In genomic region chr17:61159415-61159814, GRCh38 we compare ENCODE assay signal across 13 cellular contexts.
DNase-seq lines count a peak whose midpoint lies in the region; ATAC-seq and TF ChIP-seq lines count a peak whose summit lies in the region.
"Had no signal": no experiment of that assay in that cellular context is flagged by ENCODE, and none has a peak within 500 bp of the region (broad histone marks: within the 10 kb centered on the region; RNA-seq: fewer than 3 reads in every experiment).

No MANE protein-coding gene starts in this region.

- H3K36me3 Mint-ChIP-seq in activated T-cell treated with anti-CD3 and anti-CD28 coated beads, Interleukin-2, amount 50 U/mL, for 24 hours (ENCODE audit: low read depth) = no peaks in the 10 kb centered on the region
- H3K36me3 Mint-ChIP-seq in stimulated activated effector memory CD8-positive, alpha-beta T cell treated with anti-CD3 and anti-CD28 coated beads, Interleukin-12 subunit alpha, Interleukin-12 subunit beta, amount 100 ng/mL, for 72 hours = no peaks in the 10 kb centered on the region

- peak overlapping the region; percentile 70 for H3K4me2 ChIP-seq in hepatocyte

- H3K9me3 ChIP-seq in hepatocyte (ENCODE audit: low read depth) = no peaks in the 10 kb centered on the region

- H3K27me3 ChIP-seq in hepatocyte = no peaks in the 10 kb centered on the region

- peak overlapping the region; percentile 38 for H3K27ac Mint-ChIP-seq in activated T-cell treated with anti-CD3 and anti-CD28 coated beads, Interleukin-2, amount 50 U/mL, for 24 hours
- no peak overlapping the region for H3K27ac Mint-ChIP-seq in stimulated activated effector memory CD8-positive, alpha-beta T cell treated with anti-CD3 and anti-CD28 coated beads, Interleukin-12 subunit alpha, Interleukin-12 subunit beta, amount 100 ng/mL, for 72 hours

- in situ Hi-C loops in SK-MEL-5 (cut with HindIII; ENCODE audit: low pct_unique_long_range_greater_than_20kb, low sequenced_read_pairs) = no loop called here

- H3K4me1 Mint-ChIP-seq in activated T-cell treated with anti-CD3 and anti-CD28 coated beads, Interleukin-2, amount 50 U/mL, for 24 hours (ENCODE audit: low read depth) = peaks cover 27% of the 10 kb centered on the region
- H3K4me1 Mint-ChIP-seq in stimulated activated effector memory CD8-positive, alpha-beta T cell treated with anti-CD3 and anti-CD28 coated beads, Interleukin-12 subunit alpha, Interleukin-12 subunit beta, amount 100 ng/mL, for 72 hours = no peaks in the 10 kb centered on the region

- H3K9me2 ChIP-seq in hepatocyte (replicated peaks; ENCODE audit: insufficient read depth) = no peaks in the 10 kb centered on the region

- no peak overlapping the region for H3K4me3 Mint-ChIP-seq in activated T-cell treated with anti-CD3 and anti-CD28 coated beads, Interleukin-2, amount 50 U/mL, for 24 hours
- H3K4me3 Mint-ChIP-seq in stimulated activated effector memory CD8-positive, alpha-beta T cell treated with anti-CD3 and anti-CD28 coated beads, Interleukin-12 subunit alpha, Interleukin-12 subunit beta, amount 100 ng/mL, for 72 hours = no peak overlapping the region

- no peak overlapping the region for H2AFZ ChIP-seq in hepatocyte

- peaks cover 14% of the 10 kb centered on the region for H3K79me2 ChIP-seq in hepatocyte

- peak; percentile 54 for ATAC-seq in stimulated activated effector memory CD8-positive, alpha-beta T cell treated with anti-CD3 and anti-CD28 coated beads, Interleukin-12 subunit alpha, Interleukin-12 subunit beta, amount 100 ng/mL, for 72 hours

- no peaks in the 10 kb centered on the region for H3K36me3 ChIP-seq in hepatocyte (replicated peaks; ENCODE audit: insufficient read depth, low read depth)

- H3K4me1 ChIP-seq in hepatocyte (ENCODE audit: insufficient read depth) = peaks cover 45% of the 10 kb centered on the region

- no peaks in the 10 kb centered on the region for H4K20me1 ChIP-seq in hepatocyte (ENCODE audit: insufficient read depth, poor library complexity, severe bottlenecking)

- H3K9me3 Mint-ChIP-seq in activated T-cell treated with anti-CD3 and anti-CD28 coated beads, Interleukin-2, amount 50 U/mL, for 24 hours = peaks cover 2% of the 10 kb centered on the region
- H3K9me3 Mint-ChIP-seq in stimulated activated effector memory CD8-positive, alpha-beta T cell treated with anti-CD3 and anti-CD28 coated beads, Interleukin-12 subunit alpha, Interleukin-12 subunit beta, amount 100 ng/mL, for 72 hours = no peaks in the 10 kb centered on the region

- DNase-seq in activated T-cell treated with anti-CD3 and anti-CD28 coated beads, Interleukin-2, amount 50 U/mL, for 24 hours = no peak
- DNase-seq in activated T-cell treated with anti-CD3 and anti-CD28 coated beads, Interleukin-2, amount 50 U/mL, for 48 hours = no peak
- DNase-seq in SK-MEL-5 (ENCODE audit: low read depth, low spot score) (peak; percentile 55), hepatocyte (ENCODE audit: low spot score) (no peak), LoVo (ENCODE audit: low spot score) (no peak), GM19238 (ENCODE audit: insufficient read length, low spot score) (no peak), GM10266 (ENCODE audit: extremely low spot score) (no peak)
- no peak for DNase-seq in stimulated activated effector memory CD8-positive, alpha-beta T cell treated with anti-CD3 and anti-CD28 coated beads, Interleukin-12 subunit alpha, Interleukin-12 subunit beta, amount 100 ng/mL, for 72 hours (ENCODE audit: low spot score in 2 of 2)
- DNase-seq: activated CD4-positive, alpha-beta T cell treated with anti-CD3 and anti-CD28 coated beads, Interleukin-2, amount 50 U/mL, for 1 hour; activated naive CD4-positive, alpha-beta T cell treated with Interleukin-2 at 50 U/mL for 16 hours; islet precursor cell; KG1; NCI-H2029 treated with DMSO at 0.1 percent for 48 hours had no signal

- no peak overlapping the region for H3K4me3 ChIP-seq in hepatocyte

- H3K27ac ChIP-seq in hepatocyte = peak overlapping the region; percentile 83

- H3K27me3 Mint-ChIP-seq in activated T-cell treated with anti-CD3 and anti-CD28 coated beads, Interleukin-2, amount 50 U/mL, for 24 hours = no peaks in the 10 kb centered on the region

- no peak for TF ChIP-seq CTCF in hepatocyte (IDR thresholded peaks at IDR 0.05; ENCODE audit: poor library complexity)
- TF ChIP-seq CTCF in GM10266 (IDR thresholded peaks at IDR 0.05; ENCODE audit: control insufficient read depth, insufficient read depth, low read depth, missing control alignments) = no peak
